ENCODE assay signal across 1 cellular context in genomic region chr2:224466315-224466714, GRCh38.
TF ChIP-seq lines count a peak whose summit lies in the region.

No MANE protein-coding gene starts in this region.

TF ChIP-seq in GM12878, 131 proteins besides CTCF, POLR2A, EP300 and RAD21 (continued from another document):
- TF ChIP-seq, protein P1, sequence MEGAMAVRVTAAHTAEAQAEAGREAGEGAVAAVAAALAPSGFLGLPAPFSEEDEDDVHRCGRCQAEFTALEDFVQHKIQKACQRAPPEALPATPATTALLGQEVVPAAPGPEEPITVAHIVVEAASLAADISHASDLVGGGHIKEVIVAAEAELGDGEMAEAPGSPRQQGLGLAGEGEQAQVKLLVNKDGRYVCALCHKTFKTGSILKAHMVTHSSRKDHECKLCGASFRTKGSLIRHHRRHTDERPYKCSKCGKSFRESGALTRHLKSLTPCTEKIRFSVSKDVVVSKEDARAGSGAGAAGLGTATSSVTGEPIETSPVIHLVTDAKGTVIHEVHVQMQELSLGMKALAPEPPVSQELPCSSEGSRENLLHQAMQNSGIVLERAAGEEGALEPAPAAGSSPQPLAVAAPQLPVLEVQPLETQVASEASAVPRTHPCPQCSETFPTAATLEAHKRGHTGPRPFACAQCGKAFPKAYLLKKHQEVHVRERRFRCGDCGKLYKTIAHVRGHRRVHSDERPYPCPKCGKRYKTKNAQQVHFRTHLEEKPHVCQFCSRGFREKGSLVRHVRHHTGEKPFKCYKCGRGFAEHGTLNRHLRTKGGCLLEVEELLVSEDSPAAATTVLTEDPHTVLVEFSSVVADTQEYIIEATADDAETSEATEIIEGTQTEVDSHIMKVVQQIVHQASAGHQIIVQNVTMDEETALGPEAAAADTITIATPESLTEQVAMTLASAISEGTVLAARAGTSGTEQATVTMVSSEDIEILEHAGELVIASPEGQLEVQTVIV (IDR thresholded peaks at IDR 0.05; ENCODE audit: borderline replicate concordance, partially characterized antibody) = no peak
- no peak for TF ChIP-seq ZBTB33 (IDR thresholded peaks at IDR 0.05)
- no peak for TF ChIP-seq POU2F2 (IDR thresholded peaks at IDR 0.05; ENCODE audit: borderline replicate concordance, low read depth, low read length)
